ENCODE assay signal across 13 cellular contexts in genomic region chr7:24966802-24967201, GRCh38. TPM values are rescaled to one million over a fixed set of nuclear protein-coding genes. Genes with fewer than 3 reads are reported as not detected.
DNase-seq lines count a peak whose midpoint lies in the region; ATAC-seq and TF ChIP-seq lines count a peak whose summit lies in the region.
"Had no signal": no experiment of that assay in that cellular context is flagged by ENCODE, and none has a peak within 500 bp of the region (broad histone marks: within the 10 kb centered on the region; RNA-seq: fewer than 3 reads in every experiment).

No MANE protein-coding gene starts in this region.

- H3K4me3 Mint-ChIP-seq in activated T-cell treated with anti-CD3 and anti-CD28 coated beads, Interleukin-2, amount 50 U/mL, for 24 hours: no peak overlapping the region

- H3K4me3 ChIP-seq in RWPE2 (ENCODE audit: severe bottlenecking) (no peak overlapping the region), epithelial cell of esophagus (ENCODE audit: low read length) (no peak overlapping the region), suprapubic skin (no peak overlapping the region), SK-N-SH (ENCODE audit: low read depth in 2 of 2, low read length in 1 of 2) (no peak overlapping the region)
- H3K4me3 ChIP-seq: prostate gland had no signal

- H3K27me3 Mint-ChIP-seq in activated T-cell treated with anti-CD3 and anti-CD28 coated beads, Interleukin-2, amount 50 U/mL, for 24 hours: no peaks in the 10 kb centered on the region

- no peak for TF ChIP-seq RAD21 in SK-N-SH (IDR thresholded peaks at IDR 0.05; ENCODE audit: low read length)

- peaks cover 88% of the 10 kb centered on the region for H3K4me1 Mint-ChIP-seq in activated T-cell treated with anti-CD3 and anti-CD28 coated beads, Interleukin-2, amount 50 U/mL, for 24 hours (ENCODE audit: low read depth)

- CTCF ChIA-PET in SK-N-SH (lab: Yijun Ruan, JAX): interaction anchor here (1.4 to 3.0 kb wide), 2 partner anchors 12 to 14 kb away, joined by 3 to 13 read pairs; partner anchors contain the start of gene OSBPL3

- no peak overlapping the region for H3K4me2 ChIP-seq in SK-N-SH

- 90% methylated on average over 1 of the region's 1 CpG for WGBS in suprapubic skin
- 96% methylated on average over 1 of the region's 1 CpG for WGBS in SK-N-SH (ENCODE audit: low lambda C conversion rate)

- peaks cover 2% of the 10 kb centered on the region for H3K9me3 ChIP-seq in RWPE2 (ENCODE audit: severe bottlenecking)
- H3K9me3 ChIP-seq in suprapubic skin: no peaks in the 10 kb centered on the region
- H3K9me3 ChIP-seq in SK-N-SH: no peaks in the 10 kb centered on the region
- H3K9me3 ChIP-seq: prostate gland had no signal

- no peak for TF ChIP-seq EP300 in suprapubic skin (IDR thresholded peaks at IDR 0.05)
- no peak for TF ChIP-seq EP300 in SK-N-SH (IDR thresholded peaks at IDR 0.05; ENCODE audit: borderline replicate concordance in 1 of 2, low read depth in 1 of 2, low read length in 1 of 2)

- no peak for DNase-seq in activated T-cell treated with anti-CD3 and anti-CD28 coated beads, Interleukin-2, amount 50 U/mL, for 24 hours
- DNase-seq in activated T-cell treated with anti-CD3 and anti-CD28 coated beads, Interleukin-2, amount 50 U/mL, for 1 hour: no peak
- DNase-seq in RWPE2 (ENCODE audit: low spot score): no peak
- peak; percentile 29 for DNase-seq in epithelial cell of esophagus (ENCODE audit: low read depth)
- no peak for DNase-seq in suprapubic skin (ENCODE audit: low spot score in 2 of 2)
- no peak for DNase-seq in SK-N-SH
- DNase-seq: EL, midbrain, NCI-H2171, OCI-M1 had no signal

- no peaks in the 10 kb centered on the region for H4K20me1 ChIP-seq in SK-N-SH (ENCODE audit: insufficient read depth)

- ATAC-seq in RWPE2 (ENCODE audit: low read depth) (no peak), GM18505 (IDR thresholded peaks at IDR 0.05; ENCODE audit: unreplicated experiment) (no peak), HG02623 (IDR thresholded peaks at IDR 0.05; ENCODE audit: unreplicated experiment) (no peak)

- peak overlapping the region; percentile 41 for H3K27ac ChIP-seq in RWPE2 (ENCODE audit: poor library complexity, severe bottlenecking)
- peak overlapping the region; percentile 78 for H3K27ac ChIP-seq in suprapubic skin
- H3K27ac ChIP-seq in SK-N-SH (ENCODE audit: low read depth in 2 of 2, low read length in 1 of 2): no peak overlapping the region
- H3K27ac ChIP-seq: prostate gland had no signal

- peak overlapping the region; percentile 89 for H3K27ac Mint-ChIP-seq in activated T-cell treated with anti-CD3 and anti-CD28 coated beads, Interleukin-2, amount 50 U/mL, for 24 hours

- H3K27me3 ChIP-seq in RWPE2 (ENCODE audit: insufficient read depth, poor library complexity, severe bottlenecking) (no peaks in the 10 kb centered on the region), suprapubic skin (no peaks in the 10 kb centered on the region), SK-N-SH (ENCODE audit: insufficient read depth) (no peaks in the 10 kb centered on the region)

- peaks cover 9% of the 10 kb centered on the region for H3K9me3 Mint-ChIP-seq in activated T-cell treated with anti-CD3 and anti-CD28 coated beads, Interleukin-2, amount 50 U/mL, for 24 hours

- H3K79me2 ChIP-seq in SK-N-SH (ENCODE audit: insufficient read depth): peaks cover 98% of the 10 kb centered on the region

- H3F3A ChIP-seq in SK-N-SH (replicated peaks; ENCODE audit: insufficient read depth): peaks cover 11% of the 10 kb centered on the region

- H3K9me2 ChIP-seq in SK-N-SH: no peaks in the 10 kb centered on the region

- POLR2A ChIA-PET in SK-N-SH (lab: Yijun Ruan, JAX): no interaction called here

- no peak overlapping the region for H3K9ac ChIP-seq in SK-N-SH

- H3K36me3 Mint-ChIP-seq in activated T-cell treated with anti-CD3 and anti-CD28 coated beads, Interleukin-2, amount 50 U/mL, for 24 hours (ENCODE audit: low read depth): peaks cover 9% of the 10 kb centered on the region

- no peak overlapping the region for H2AFZ ChIP-seq in SK-N-SH (ENCODE audit: low read depth)

- TF ChIP-seq CTCF in RWPE2 (IDR thresholded peaks at IDR 0.05; ENCODE audit: poor library complexity, severe bottlenecking): no peak
- TF ChIP-seq CTCF in epithelial cell of esophagus (IDR thresholded peaks at IDR 0.05; ENCODE audit: insufficient read depth, low read depth, low read length, missing control alignments): no peak
- TF ChIP-seq CTCF in suprapubic skin (IDR thresholded peaks at IDR 0.05): no peak
- no peak for TF ChIP-seq CTCF in SK-N-SH (IDR thresholded peaks at IDR 0.05)

- peaks cover 69% of the 10 kb centered on the region for H3K4me1 ChIP-seq in RWPE2 (ENCODE audit: insufficient read depth, poor library complexity, severe bottlenecking)
- H3K4me1 ChIP-seq in suprapubic skin: peaks cover 62% of the 10 kb centered on the region
- H3K4me1 ChIP-seq in SK-N-SH (ENCODE audit: control insufficient read depth in 1 of 2, insufficient read depth in 2 of 2, low read depth in 1 of 2, low read length in 1 of 2): peaks cover 19 to 23% of the 10 kb centered on the region in 2 experiments
- H3K4me1 ChIP-seq: prostate gland had no signal

- TF ChIP-seq POLR2A in suprapubic skin (IDR thresholded peaks at IDR 0.05): no peak
- no peak for TF ChIP-seq POLR2A in GM18505 (IDR thresholded peaks at IDR 0.05; ENCODE audit: borderline replicate concordance, extremely low read depth, insufficient read depth, insufficient read length)

- H3K36me3 ChIP-seq in RWPE2 (ENCODE audit: low read depth) (no peaks in the 10 kb centered on the region), suprapubic skin (no peaks in the 10 kb centered on the region), SK-N-SH (replicated peaks in 1 of 2; ENCODE audit: control insufficient read depth in 1 of 2, insufficient read depth in 2 of 2, low read length in 1 of 2) (no peaks in the 10 kb centered on the region)
- H3K36me3 ChIP-seq: prostate gland had no signal

TF ChIP-seq in SK-N-SH, 30 proteins besides CTCF, POLR2A, EP300 and RAD21:
- TF ChIP-seq RCOR1 (IDR thresholded peaks at IDR 0.05; ENCODE audit: low read length): no peak
- TF ChIP-seq, protein P1, sequence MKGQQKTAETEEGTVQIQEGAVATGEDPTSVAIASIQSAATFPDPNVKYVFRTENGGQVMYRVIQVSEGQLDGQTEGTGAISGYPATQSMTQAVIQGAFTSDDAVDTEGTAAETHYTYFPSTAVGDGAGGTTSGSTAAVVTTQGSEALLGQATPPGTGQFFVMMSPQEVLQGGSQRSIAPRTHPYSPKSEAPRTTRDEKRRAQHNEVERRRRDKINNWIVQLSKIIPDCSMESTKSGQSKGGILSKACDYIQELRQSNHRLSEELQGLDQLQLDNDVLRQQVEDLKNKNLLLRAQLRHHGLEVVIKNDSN (IDR thresholded peaks at IDR 0.05; ENCODE audit: borderline replicate concordance, low read depth): no peak
- no peak for TF ChIP-seq FOXM1 (IDR thresholded peaks at IDR 0.05; ENCODE audit: low read depth)
- no peak for TF ChIP-seq EZH2phosphoT487 (IDR thresholded peaks at IDR 0.05; ENCODE audit: borderline replicate concordance, low read depth)
- TF ChIP-seq SIN3A (IDR thresholded peaks at IDR 0.05; ENCODE audit: borderline replicate concordance, low read depth, low read length): no peak
- TF ChIP-seq JUND (IDR thresholded peaks at IDR 0.05): no peak
- TF ChIP-seq NFIC (IDR thresholded peaks at IDR 0.05; ENCODE audit: borderline replicate concordance): no peak
- TF ChIP-seq, protein P2, sequence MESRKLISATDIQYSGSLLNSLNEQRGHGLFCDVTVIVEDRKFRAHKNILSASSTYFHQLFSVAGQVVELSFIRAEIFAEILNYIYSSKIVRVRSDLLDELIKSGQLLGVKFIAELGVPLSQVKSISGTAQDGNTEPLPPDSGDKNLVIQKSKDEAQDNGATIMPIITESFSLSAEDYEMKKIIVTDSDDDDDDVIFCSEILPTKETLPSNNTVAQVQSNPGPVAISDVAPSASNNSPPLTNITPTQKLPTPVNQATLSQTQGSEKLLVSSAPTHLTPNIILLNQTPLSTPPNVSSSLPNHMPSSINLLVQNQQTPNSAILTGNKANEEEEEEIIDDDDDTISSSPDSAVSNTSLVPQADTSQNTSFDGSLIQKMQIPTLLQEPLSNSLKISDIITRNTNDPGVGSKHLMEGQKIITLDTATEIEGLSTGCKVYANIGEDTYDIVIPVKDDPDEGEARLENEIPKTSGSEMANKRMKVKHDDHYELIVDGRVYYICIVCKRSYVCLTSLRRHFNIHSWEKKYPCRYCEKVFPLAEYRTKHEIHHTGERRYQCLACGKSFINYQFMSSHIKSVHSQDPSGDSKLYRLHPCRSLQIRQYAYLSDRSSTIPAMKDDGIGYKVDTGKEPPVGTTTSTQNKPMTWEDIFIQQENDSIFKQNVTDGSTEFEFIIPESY (IDR thresholded peaks at IDR 0.05; ENCODE audit: borderline replicate concordance, low read depth): no peak
- TF ChIP-seq, protein P3, sequence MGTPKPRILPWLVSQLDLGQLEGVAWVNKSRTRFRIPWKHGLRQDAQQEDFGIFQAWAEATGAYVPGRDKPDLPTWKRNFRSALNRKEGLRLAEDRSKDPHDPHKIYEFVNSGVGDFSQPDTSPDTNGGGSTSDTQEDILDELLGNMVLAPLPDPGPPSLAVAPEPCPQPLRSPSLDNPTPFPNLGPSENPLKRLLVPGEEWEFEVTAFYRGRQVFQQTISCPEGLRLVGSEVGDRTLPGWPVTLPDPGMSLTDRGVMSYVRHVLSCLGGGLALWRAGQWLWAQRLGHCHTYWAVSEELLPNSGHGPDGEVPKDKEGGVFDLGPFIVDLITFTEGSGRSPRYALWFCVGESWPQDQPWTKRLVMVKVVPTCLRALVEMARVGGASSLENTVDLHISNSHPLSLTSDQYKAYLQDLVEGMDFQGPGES (IDR thresholded peaks at IDR 0.05; ENCODE audit: low read depth, low read length): no peak
- no peak for TF ChIP-seq CHD2 (IDR thresholded peaks at IDR 0.05; ENCODE audit: low read length, partially characterized antibody)
TF ChIP-seq in SK-N-SH: peak in this region for 0.

RNA-seq across cellular contexts. Expression of gene OSBPL3, which starts 13.2 kb away (rescaled TPM):
- 10 to 100 TPM; 22.0 to 49.0 (median 27.3) TPM for total RNA-seq in suprapubic skin
- 22.6 and 23.2 TPM in 2 replicates for polyA plus RNA-seq in SK-N-SH (2012; rRNA removed)
- 19.3 and 20.5 TPM in 2 replicates for polyA plus RNA-seq in SK-N-SH (2012; cell fraction: cytosol; rRNA removed)
- 53.0 and 90.2 TPM in 2 replicates for polyA plus RNA-seq in SK-N-SH (2012; cell fraction: nucleus; rRNA removed)

Comparison
In these comparisons a context has a peak if more than half of its experiments do, and no peak if none do; other contexts are left out.
1. H3K27ac ChIP-seq: peak in RWPE2 (single experiment) and suprapubic skin (single experiment); none in SK-N-SH (0 of 2).